In genomic region chr15:59528965-59529402, GRCh38 we compare ENCODE assay signal across 8 cellular contexts.
DNase-seq lines count a peak whose midpoint lies in the region; ATAC-seq and TF ChIP-seq lines count a peak whose summit lies in the region.

No MANE protein-coding gene starts in this region.

- DNase-seq in Caco-2 (peak; percentile 90 to 91), NCI-H524 (lab: John Stamatoyannopoulos, UW) (peak; percentile 87 to 95), cerebellum (ENCODE audit: low spot score) (peak; percentile 70), left colon (peak; percentile 86)
- peak; percentile 51 to 53 for DNase-seq in activated CD4-positive, alpha-beta T cell treated with anti-CD3 and anti-CD28 coated beads for 24 hours (ENCODE audit: low read depth in 2 of 2)
- DNase-seq in stimulated activated CD4-positive, alpha-beta T cell treated with anti-CD3 and anti-CD28 coated beads, Interleukin-2, amount 100 ng/mL, for 48 hours: peak; percentile 61 to 66

- BruUV-seq in Caco-2 (replicated peaks; lab: Mats Ljungman, UMichigan): no TSS peak

- H3K27ac Mint-ChIP-seq in Caco-2 (ENCODE audit: unreplicated experiment): no peak overlapping the region

- CTCF ChIA-PET in Caco-2 (lab: Charles Lee): interaction anchor here (0.6 to 2.0 kb wide), 32 partner anchors 14 to 1452 kb away, joined by 3 to 21 read pairs (median 4); partner anchors contain the start of genes GCNT3, MINDY2 and MYO1E

- TF ChIP-seq CTCF in Caco-2 (IDR thresholded peaks at IDR 0.05; ENCODE audit: insufficient read depth in 1 of 2, low read depth in 1 of 2, low read length in 1 of 2, severe bottlenecking in 1 of 2, unreplicated experiment in 1 of 2): peak; percentile 78 to 81

- peak; percentile 55 for ATAC-seq in HG03097 (IDR thresholded peaks at IDR 0.05; ENCODE audit: low FRiP score, unreplicated experiment)
- peak; percentile 70 for ATAC-seq in left colon
- no peak for ATAC-seq in GM21515 (IDR thresholded peaks at IDR 0.05; ENCODE audit: unreplicated experiment)

- POLR2A ChIA-PET in Caco-2 (lab: Charles Lee): no interaction called here

- H3K9me3 ChIP-seq in Caco-2: no peaks in the 10 kb centered on the region

- no peaks in the 10 kb centered on the region for H3K27me3 ChIP-seq in Caco-2 (replicated peaks; ENCODE audit: control insufficient read depth, insufficient read depth, low read length)

- intact Hi-C loops in Caco-2 (cut with micrococcal nuclease; ENCODE audit: unreplicated experiment): loop anchor here (1.0 kb wide), 2 partner anchors 23 to 28 kb away; no protein-coding TSS in a partner anchor
- intact Hi-C loops in left colon (cut with DNase I, micrococcal nuclease): no loop called here

- peaks cover 6% of the 10 kb centered on the region for H3K4me1 Mint-ChIP-seq in Caco-2 (ENCODE audit: low read depth, unreplicated experiment)

- H3K4me1 ChIP-seq in Caco-2: no peaks in the 10 kb centered on the region

- H3K36me3 ChIP-seq in Caco-2 (ENCODE audit: control insufficient read depth, insufficient read depth, low read length): no peaks in the 10 kb centered on the region; the same call in 1 of the 2 replicates

- no peak overlapping the region for H3K4me3 Mint-ChIP-seq in Caco-2 (ENCODE audit: unreplicated experiment)

- H3K36me3 Mint-ChIP-seq in Caco-2 (ENCODE audit: insufficient read depth, unreplicated experiment): no peaks in the 10 kb centered on the region

- H3K27me3 Mint-ChIP-seq in Caco-2 (ENCODE audit: insufficient read depth, unreplicated experiment): no peaks in the 10 kb centered on the region

- no peaks in the 10 kb centered on the region for H3K9me3 Mint-ChIP-seq in Caco-2 (ENCODE audit: unreplicated experiment)

- H3K4me3 ChIP-seq in Caco-2 (ENCODE audit: low read depth, low read length): no peak overlapping the region
